Comparison of ENCODE assay signal across 8 cellular contexts in the genomic region with DNA sequence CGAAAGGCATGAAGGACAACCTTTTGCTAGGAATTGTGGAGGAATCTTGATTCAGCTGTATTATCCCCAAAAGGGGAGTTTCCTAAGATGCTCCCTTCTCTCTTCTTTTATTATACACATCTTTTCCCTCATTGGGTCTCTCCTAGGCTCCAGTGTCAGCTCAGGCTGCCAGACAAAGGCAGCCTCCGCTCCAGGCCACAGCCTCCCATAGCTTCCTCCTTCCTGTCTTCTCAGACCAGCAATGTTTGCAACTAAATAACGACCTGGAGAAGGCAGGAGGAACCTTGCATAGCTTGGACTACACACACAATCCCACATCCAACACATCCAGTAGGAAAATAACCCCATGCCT. TPM values are rescaled to one million over a fixed set of nuclear protein-coding genes. Genes with fewer than 3 reads are reported as not detected.
A peak's percentile ranks its signal among the peaks of the same experiment; 100 is the strongest.
DNase-seq lines count a peak whose midpoint lies in the region; ATAC-seq and TF ChIP-seq lines count a peak whose summit lies in the region.

No MANE protein-coding gene starts in this region.

- no peaks in the 10 kb centered on the region for H3K9me3 ChIP-seq in neural progenitor cell (ENCODE audit: low read depth)

- peaks cover 24% of the 10 kb centered on the region for H3K4me1 ChIP-seq in neural progenitor cell

- ATAC-seq in HG02884 (IDR thresholded peaks at IDR 0.05; ENCODE audit: unreplicated experiment) (no peak), GM19467 (IDR thresholded peaks at IDR 0.05; ENCODE audit: unreplicated experiment) (no peak), GM21423 (IDR thresholded peaks at IDR 0.05; ENCODE audit: unreplicated experiment) (no peak)

- H4K20me1 ChIP-seq in neural progenitor cell (ENCODE audit: low read depth), result peaks cover 27% of the 10 kb centered on the region

- H3K27me3 ChIP-seq in neural progenitor cell, result peaks cover 84% of the 10 kb centered on the region

- BruUV-seq in Calu3 (replicated peaks; lab: Mats Ljungman, UMichigan), result TSS peak; percentile 65

- H3K4me3 Mint-ChIP-seq in Calu3 (ENCODE audit: low read depth, unreplicated experiment) (peak overlapping the region; percentile 88), neural progenitor cell (peak overlapping the region; percentile 87)
- H3K4me3 Mint-ChIP-seq in dendritic cell treated with granulocyte-macrophage colony-stimulating factor and Interleukin-4, amounts not matched to agents 40 ng/mL and 50 ng/mL, for 4 days, result peak overlapping the region; percentile 90

- intact Hi-C loops in Calu3 (cut with micrococcal nuclease; ENCODE audit: unreplicated experiment), result no loop called here
- intact Hi-C loops in dendritic cell treated with granulocyte-macrophage colony-stimulating factor and Interleukin-4, amounts not matched to agents 40 ng/mL and 50 ng/mL, for 4 days (cut with micrococcal nuclease), result no loop called here

- peaks cover 38% of the 10 kb centered on the region for H3F3A ChIP-seq in neural progenitor cell (ENCODE audit: low read depth)

- H3K27ac Mint-ChIP-seq in Calu3 (ENCODE audit: unreplicated experiment), result peak overlapping the region; percentile 99
- H3K27ac Mint-ChIP-seq in dendritic cell treated with granulocyte-macrophage colony-stimulating factor and Interleukin-4, amounts not matched to agents 40 ng/mL and 50 ng/mL, for 4 days, result peak overlapping the region; percentile 100
- peak overlapping the region; percentile 97 for H3K27ac Mint-ChIP-seq in neural progenitor cell

- peak overlapping the region; percentile 89 for H2AFZ ChIP-seq in neural progenitor cell (replicated peaks)

- DNase-seq in Calu3, result no peak
- DNase-seq in NCI-H146 treated with DMSO at 0.1 percent for 48 hours (lab: John Stamatoyannopoulos, UW; ENCODE audit: unreplicated experiment), result peak; percentile 66
- no peak for DNase-seq in neural progenitor cell (ENCODE audit: low spot score)
- DNase-seq in NCI-H526 (lab: John Stamatoyannopoulos, UW), result no peak

- H3K79me2 ChIP-seq in neural progenitor cell (ENCODE audit: low read depth), result no peaks in the 10 kb centered on the region

- peak overlapping the region; percentile 16 for H3K9ac ChIP-seq in neural progenitor cell

- H3K36me3 Mint-ChIP-seq in Calu3 (ENCODE audit: insufficient read depth, unreplicated experiment) (peaks cover 20% of the 10 kb centered on the region), neural progenitor cell (no peaks in the 10 kb centered on the region)
- peaks cover 36% of the 10 kb centered on the region for H3K36me3 Mint-ChIP-seq in dendritic cell treated with granulocyte-macrophage colony-stimulating factor and Interleukin-4, amounts not matched to agents 40 ng/mL and 50 ng/mL, for 4 days (ENCODE audit: low read depth)

- H3K9me3 Mint-ChIP-seq in Calu3 (ENCODE audit: low read depth, unreplicated experiment) (no peaks in the 10 kb centered on the region), neural progenitor cell (no peaks in the 10 kb centered on the region)
- no peaks in the 10 kb centered on the region for H3K9me3 Mint-ChIP-seq in dendritic cell treated with granulocyte-macrophage colony-stimulating factor and Interleukin-4, amounts not matched to agents 40 ng/mL and 50 ng/mL, for 4 days

- TF ChIP-seq CTCF in Calu3 (IDR thresholded peaks at IDR 0.05; ENCODE audit: unreplicated experiment) (no peak), neural progenitor cell (IDR thresholded peaks at IDR 0.05) (no peak)

- peak overlapping the region; percentile 70 for H3K4me3 ChIP-seq in neural progenitor cell

- no peak overlapping the region for H3K27ac ChIP-seq in neural progenitor cell

- CTCF ChIA-PET in Calu3 (lab: Charles Lee), result interaction anchor here (0.6 to 2.8 kb wide), 7 partner anchors 8 to 270 kb away, joined by 3 to 26 read pairs (median 6); no protein-coding TSS in a partner anchor

- H3K27me3 Mint-ChIP-seq in Calu3 (ENCODE audit: unreplicated experiment), result peaks cover 19% of the 10 kb centered on the region
- peaks cover 35% of the 10 kb centered on the region for H3K27me3 Mint-ChIP-seq in dendritic cell treated with granulocyte-macrophage colony-stimulating factor and Interleukin-4, amounts not matched to agents 40 ng/mL and 50 ng/mL, for 4 days
- H3K27me3 Mint-ChIP-seq in neural progenitor cell (ENCODE audit: insufficient read depth, low read depth), result peaks cover 39% of the 10 kb centered on the region

- H3K36me3 ChIP-seq in neural progenitor cell, result no peaks in the 10 kb centered on the region

- H3K4me2 ChIP-seq in neural progenitor cell, result peak overlapping the region; percentile 79

- peaks cover 20% of the 10 kb centered on the region for H3K4me1 Mint-ChIP-seq in Calu3 (ENCODE audit: low read depth, unreplicated experiment)
- H3K4me1 Mint-ChIP-seq in dendritic cell treated with granulocyte-macrophage colony-stimulating factor and Interleukin-4, amounts not matched to agents 40 ng/mL and 50 ng/mL, for 4 days (ENCODE audit: low read depth), result peaks cover 34% of the 10 kb centered on the region
- H3K4me1 Mint-ChIP-seq in neural progenitor cell, result peaks cover 53% of the 10 kb centered on the region

RNA-seq across cellular contexts. Expression of a gene that starts 12.3 kb away (rescaled TPM):
- total RNA-seq in Calu3 (2022), result 27.5 and 37.7 TPM in 2 replicates
- total RNA-seq in neural progenitor cell (ENCODE audit: low replicate concordance), result 0.09 TPM in 1 of 2 replicates, not detected in the other

RNA-seq across cellular contexts. Expression of a gene that starts 12.4 kb away (rescaled TPM):
- total RNA-seq in Calu3 (2022) (1.2 and 1.3 TPM in 2 replicates), neural progenitor cell (ENCODE audit: low replicate concordance) (0.25 TPM in 1 of 2 replicates, not detected in the other)

RNA-seq across cellular contexts. Expression of a gene that starts 18.5 kb away (rescaled TPM):
- total RNA-seq in Calu3 (2022), result 1.7 and 1.8 TPM in 2 replicates
- 0.77 and 1.8 TPM in 2 replicates for total RNA-seq in neural progenitor cell (ENCODE audit: low replicate concordance)

RNA-seq across cellular contexts. Expression of a gene that starts 43.7 kb away (rescaled TPM):
- 23.7 TPM in 2 replicates for total RNA-seq in Calu3 (2022)
- total RNA-seq in neural progenitor cell (ENCODE audit: low replicate concordance), result 34.7 and 111 TPM in 2 replicates

RNA-seq across cellular contexts. Expression of a gene that starts 56.0 kb away (rescaled TPM):
- 13.8 and 14.7 TPM in 2 replicates for total RNA-seq in Calu3 (2022)
- total RNA-seq in neural progenitor cell (ENCODE audit: low replicate concordance), result 6.4 and 7.1 TPM in 2 replicates

Comparison
In these comparisons a context has a peak if more than half of its experiments do, and no peak if none do; other contexts are left out.
1. RNA of a gene that starts 12.3 kb away (total RNA-seq): 27.5 to 37.7 TPM in Calu3; 0.09 TPM in neural progenitor cell; every median in the first group is over 10 times any median in the second.
2. Peak in every context shown above with its lines, with median percentiles within 50 percentile points of each other: H3K27ac Mint-ChIP-seq and H3K4me3 Mint-ChIP-seq.